Comparison of ENCODE assay signal across 8 cellular contexts in genomic region chr7:5773661-5774086, GRCh38. TPM values are rescaled to one million over a fixed set of nuclear protein-coding genes. Genes with fewer than 3 reads are reported as not detected.
DNase-seq lines count a peak whose midpoint lies in the region; ATAC-seq and TF ChIP-seq lines count a peak whose summit lies in the region.

No MANE protein-coding gene starts in this region.

- H3K27me3 ChIP-seq in gastroesophageal sphincter = no peaks in the 10 kb centered on the region

- H3K4me3 ChIP-seq in gastroesophageal sphincter = no peak overlapping the region

- DNase-seq in activated gamma-delta T cell treated with Interleukin-2 at 50 U/mL for 16 hours (peak; percentile 11), activated gamma-delta T cell (lab: John Stamatoyannopoulos, UW) (no peak), stromal cell of bone marrow (ENCODE audit: low read depth) (peak; percentile 72), SHP77 treated with DMSO at 0.1 percent for 48 hours (lab: John Stamatoyannopoulos, UW) (no peak)
- DNase-seq in activated CD4-positive, alpha-beta T cell treated with anti-CD3 and anti-CD28 coated beads, Interleukin-2, amount 50 U/mL, for 48 hours = peak; percentile 61 to 75

- peak overlapping the region in 2 of 4 donors; percentile 18 to 29 for H3K27ac ChIP-seq in gastroesophageal sphincter

- WGBS in gastroesophageal sphincter (ENCODE audit: low coverage in 1 of 2), 2 donors = 23 to 40% methylated on average over 3 to 6 of the region's 6 CpGs

- no peaks in the 10 kb centered on the region for H3K9me3 ChIP-seq in gastroesophageal sphincter

- TF ChIP-seq CTCF in gastroesophageal sphincter (IDR thresholded peaks at IDR 0.05) = no peak

- peaks cover 0 to 70% (median 5%) of the 10 kb centered on the region in 3 donors for H3K4me1 ChIP-seq in gastroesophageal sphincter

- no peak for TF ChIP-seq EP300 in gastroesophageal sphincter (IDR thresholded peaks at IDR 0.05)

- no peak for TF ChIP-seq POLR2A in gastroesophageal sphincter (IDR thresholded peaks at IDR 0.05)

- peak; percentile 28 for ATAC-seq in gastroesophageal sphincter
- no peak for ATAC-seq in HG03175 (IDR thresholded peaks at IDR 0.05; ENCODE audit: unreplicated experiment)
- no peak for ATAC-seq in GM21423 (IDR thresholded peaks at IDR 0.05; ENCODE audit: unreplicated experiment)

- H3K36me3 ChIP-seq in gastroesophageal sphincter = peaks cover 0 to 9% of the 10 kb centered on the region in 2 donors

RNA-seq across cellular contexts. Expression of gene RNF216, which starts 7.8 kb away (rescaled TPM):
- total RNA-seq in gastroesophageal sphincter = 10 to 100 TPM; 48.1 to 82.6 (median 49.4) TPM

Comparison
In these comparisons a context has a peak if more than half of its experiments do, and no peak if none do; other contexts are left out.
1. DNase-seq: peak in activated gamma-delta T cell treated with Interleukin-2 at 50 U/mL for 16 hours (single experiment), activated CD4-positive, alpha-beta T cell treated with anti-CD3 and anti-CD28 coated beads, Interleukin-2, amount 50 U/mL, for 48 hours (2 of 2) and stromal cell of bone marrow (single experiment); none in activated gamma-delta T cell (single experiment) and SHP77 treated with DMSO at 0.1 percent for 48 hours (single experiment).